In genomic region chr18:35581555-35582309, GRCh38 we compare ENCODE assay signal across 8 cellular contexts. TPM values are rescaled to one million over a fixed set of nuclear protein-coding genes. Genes with fewer than 3 reads are reported as not detected.
DNase-seq lines count a peak whose midpoint lies in the region; ATAC-seq and TF ChIP-seq lines count a peak whose summit lies in the region.

TSS of gene GALNT1 (plus strand) at chr18:35581740. CDS start at chr18:35654663, 72,923 bp downstream.

- peak within 1 kb of the TSS in 1 of 3 experiments; percentile 86; a peak in 2 of 7 replicates for H3K27ac Mint-ChIP-seq in H9
- no peak within 1 kb of the TSS for H3K27ac Mint-ChIP-seq in T-helper 17 cell
- H3K27ac Mint-ChIP-seq in stimulated activated effector memory CD8-positive, alpha-beta T cell treated with anti-CD3 and anti-CD28 coated beads, Interleukin-12 subunit alpha, Interleukin-12 subunit beta, amount 100 ng/mL, for 72 hours: peak within 1 kb of the TSS; percentile 76

- H2BK15ac ChIP-seq in H9 (ENCODE audit: low read depth, low read length): no peak within 1 kb of the TSS

- H3K9ac ChIP-seq in H9 (ENCODE audit: extremely low read depth, insufficient read length, low read length): peak within 1 kb of the TSS; percentile 65

- TF ChIP-seq CTCF in C4-2B (conservative IDR thresholded peaks at IDR 0.05) (no peak), H9 (conservative IDR thresholded peaks at IDR 0.05) (no peak), choroid plexus epithelial cell (conservative IDR thresholded peaks at IDR 0.05; ENCODE audit: low read depth, low read length) (no peak)

- no peak within 1 kb of the TSS for H2AK5ac ChIP-seq in H9 (ENCODE audit: insufficient read length, low read length)

- peaks cover 27% of the 10 kb centered on the region for H3K27me3 Mint-ChIP-seq in H9 (ENCODE audit: low read depth)
- peaks cover 16% of the 10 kb centered on the region for H3K27me3 Mint-ChIP-seq in T-helper 17 cell

- peak within 1 kb of the TSS; percentile 80 for H3K4me3 ChIP-seq in choroid plexus epithelial cell (ENCODE audit: low read depth, low read length)

- H3K18ac ChIP-seq in H9 (ENCODE audit: insufficient read length, low read depth, low read length): peak within 1 kb of the TSS; percentile 80

- H3K4me3 Mint-ChIP-seq in H9 (peak within 1 kb of the TSS; percentile 69 to 85), T-helper 17 cell (peak within 1 kb of the TSS; percentile 84)
- peak within 1 kb of the TSS; percentile 65 for H3K4me3 Mint-ChIP-seq in stimulated activated effector memory CD8-positive, alpha-beta T cell treated with anti-CD3 and anti-CD28 coated beads, Interleukin-12 subunit alpha, Interleukin-12 subunit beta, amount 100 ng/mL, for 72 hours

- H3K4me1 Mint-ChIP-seq in H9 (peaks cover 11 to 15% of the 10 kb centered on the region in 2 experiments), T-helper 17 cell (peaks cover 20% of the 10 kb centered on the region)
- H3K4me1 Mint-ChIP-seq in stimulated activated effector memory CD8-positive, alpha-beta T cell treated with anti-CD3 and anti-CD28 coated beads, Interleukin-12 subunit alpha, Interleukin-12 subunit beta, amount 100 ng/mL, for 72 hours: peaks cover 49% of the 10 kb centered on the region

- H3K9me3 Mint-ChIP-seq in H9: peaks cover 28 to 35% of the 10 kb centered on the region in 2 experiments
- no peaks in the 10 kb centered on the region for H3K9me3 Mint-ChIP-seq in stimulated activated effector memory CD8-positive, alpha-beta T cell treated with anti-CD3 and anti-CD28 coated beads, Interleukin-12 subunit alpha, Interleukin-12 subunit beta, amount 100 ng/mL, for 72 hours

- peak within 1 kb of the TSS; percentile 92 for H3K27ac ChIP-seq in C4-2B
- no peak within 1 kb of the TSS for H3K27ac ChIP-seq in H9 (ENCODE audit: insufficient read length, low read depth, low read length)

- H4K8ac ChIP-seq in H9 (replicated peaks; ENCODE audit: insufficient read length, low read depth, low read length): no peak within 1 kb of the TSS

- no peak within 1 kb of the TSS for H2AFZ ChIP-seq in H9 (ENCODE audit: low read length)

- no peak within 1 kb of the TSS for H4K5ac ChIP-seq in H9 (ENCODE audit: insufficient read length, low read depth, low read length)

- ATAC-seq in T-helper 17 cell (peak; percentile 32), left lobe of liver (peak; percentile 76), HG03108 (IDR thresholded peaks at IDR 0.05; ENCODE audit: unreplicated experiment) (no peak)
- peak; percentile 44 for ATAC-seq in stimulated activated effector memory CD8-positive, alpha-beta T cell treated with anti-CD3 and anti-CD28 coated beads, Interleukin-12 subunit alpha, Interleukin-12 subunit beta, amount 100 ng/mL, for 72 hours

- H3K36me3 Mint-ChIP-seq in H9 (ENCODE audit: insufficient read depth in 1 of 3, low read depth in 3 of 3): peaks cover 22 to 33% (median 29%) of the 10 kb centered on the region in 3 experiments
- peaks cover 3% of the 10 kb centered on the region for H3K36me3 Mint-ChIP-seq in T-helper 17 cell (ENCODE audit: low read depth)
- H3K36me3 Mint-ChIP-seq in stimulated activated effector memory CD8-positive, alpha-beta T cell treated with anti-CD3 and anti-CD28 coated beads, Interleukin-12 subunit alpha, Interleukin-12 subunit beta, amount 100 ng/mL, for 72 hours: no peaks in the 10 kb centered on the region

- H2BK120ac ChIP-seq in H9 (ENCODE audit: low read depth, low read length, poor library complexity, severe bottlenecking): no peak within 1 kb of the TSS

- no peak for DNase-seq in H9
- peak in 1 of 3 donors; percentile 5 for DNase-seq in T-helper 17 cell
- no peak for DNase-seq in choroid plexus epithelial cell (ENCODE audit: low read depth)
- DNase-seq in left lobe of liver (ENCODE audit: low spot score): peak; percentile 50
- peak; percentile 9 to 55 for DNase-seq in stimulated activated effector memory CD8-positive, alpha-beta T cell treated with anti-CD3 and anti-CD28 coated beads, Interleukin-12 subunit alpha, Interleukin-12 subunit beta, amount 100 ng/mL, for 72 hours (ENCODE audit: low spot score in 2 of 2)
- no peak for DNase-seq in GDM1 (lab: John Stamatoyannopoulos, UW)

- H3K79me2 ChIP-seq in H9 (ENCODE audit: insufficient read depth, low read length): peaks cover 25% of the 10 kb centered on the region; the same call in 1 of the 2 replicates

- H3K9me3 ChIP-seq in H9 (ENCODE audit: control insufficient read depth, low read depth, low read length): peaks cover 8% of the 10 kb centered on the region
- H3K9me3 ChIP-seq in T-helper 17 cell (ENCODE audit: control insufficient read depth, low read length, poor library complexity, severe bottlenecking): no peaks in the 10 kb centered on the region

- WGBS in H9 (ENCODE audit: extremely low coverage, insufficient read length, low lambda C conversion rate): no CpG with 5 or more reads among the region's 119 CpGs

- H4K20me1 ChIP-seq in H9 (ENCODE audit: control insufficient read depth, insufficient read depth, insufficient read length): no peaks in the 10 kb centered on the region

- no peak within 1 kb of the TSS for H2BK12ac ChIP-seq in H9 (ENCODE audit: insufficient read length, low read depth, low read length)

- H3K56ac ChIP-seq in H9 (ENCODE audit: insufficient read length, low read depth, low read length): no peak within 1 kb of the TSS

- H3K4me1 ChIP-seq in H9 (ENCODE audit: insufficient read depth, low read length): no peaks in the 10 kb centered on the region; the same call in none of the 2 replicates

- H3K4ac ChIP-seq in H9 (ENCODE audit: low read depth, low read length): no peak within 1 kb of the TSS

- no peak within 1 kb of the TSS for H3T11ph ChIP-seq in H9 (ENCODE audit: low read length)

- H3K23ac ChIP-seq in H9 (ENCODE audit: insufficient read length, low read depth, low read length): no peak within 1 kb of the TSS

- H4K91ac ChIP-seq in H9 (ENCODE audit: insufficient read length, low read depth, low read length): no peak within 1 kb of the TSS

- no peak within 1 kb of the TSS for H2BK5ac ChIP-seq in H9 (ENCODE audit: insufficient read length, low read length)

- peak within 1 kb of the TSS; percentile 95 for H3K4me2 ChIP-seq in H9 (ENCODE audit: insufficient read depth, insufficient read length, low read length)

- peaks cover 9% of the 10 kb centered on the region for H3K23me2 ChIP-seq in H9 (ENCODE audit: insufficient read length, low read depth, low read length, poor library complexity, severe bottlenecking)

- H3K27me3 ChIP-seq in H9 (ENCODE audit: insufficient read depth, low read length): no peaks in the 10 kb centered on the region

- no peak within 1 kb of the TSS for H2BK20ac ChIP-seq in H9 (ENCODE audit: low read depth, low read length, poor library complexity, severe bottlenecking)

- peak within 1 kb of the TSS; percentile 94 for H3K14ac ChIP-seq in H9 (ENCODE audit: insufficient read depth, low read length)

- H3K79me1 ChIP-seq in H9 (ENCODE audit: insufficient read depth, low read depth, low read length, poor library complexity, severe bottlenecking): peaks cover 9% of the 10 kb centered on the region

RNA-seq across cellular contexts. Expression of gene GALNT1, which starts in this region (rescaled TPM):
- total RNA-seq in H9 (2021): 77.9 and 81.1 TPM in 2 replicates
- total RNA-seq in T-helper 17 cell: 10 to 100 TPM; 23.7 to 28.3 TPM
- 34.8 TPM for total RNA-seq in left lobe of liver

Comparison
In these comparisons a context has a peak if more than half of its experiments do, and no peak if none do; other contexts are left out.
1. DNase-seq: peak in left lobe of liver (single experiment) and stimulated activated effector memory CD8-positive, alpha-beta T cell treated with anti-CD3 and anti-CD28 coated beads, Interleukin-12 subunit alpha, Interleukin-12 subunit beta, amount 100 ng/mL, for 72 hours (2 of 2); none in H9 (single experiment), choroid plexus epithelial cell (single experiment) and GDM1 (single experiment).
2. Peak in every context shown above with its lines, with median percentiles within 50 percentile points of each other: H3K4me3 Mint-ChIP-seq.